ENCODE assay signal across 15 cellular contexts in genomic region chr2:222714361-222715256, GRCh38. TPM values are rescaled to one million over a fixed set of nuclear protein-coding genes. Genes with fewer than 3 reads are reported as not detected.
DNase-seq lines count a peak whose midpoint lies in the region; TF ChIP-seq lines count a peak whose summit lies in the region.
"Had no signal": no experiment of that assay in that cellular context is flagged by ENCODE, and none has a peak within 500 bp of the region (broad histone marks: within the 10 kb centered on the region; RNA-seq: fewer than 3 reads in every experiment).

No MANE protein-coding gene starts in this region.

- H3K4me1 ChIP-seq in tibial artery, result peaks cover 0 to 35% (median 16%) of the 10 kb centered on the region in 4 donors
- H3K4me1 ChIP-seq: neural progenitor cell had no signal

- peak; percentile 92 for DNase-seq in NCI-H82 (lab: John Stamatoyannopoulos, UW)
- DNase-seq in dorsolateral prefrontal cortex, result no peak
- DNase-seq in medulla oblongata (ENCODE audit: extremely low spot score), result peak; percentile 22
- DNase-seq in tibial artery, result no peak
- no peak for DNase-seq in SHP77 treated with DMSO at 0.1 percent for 48 hours (lab: John Stamatoyannopoulos, UW)
- no peak for DNase-seq in NCI-H526 (lab: John Stamatoyannopoulos, UW)
- no peak for DNase-seq in activated naive CD4-positive, alpha-beta T cell treated with Interleukin-2 at 50 U/mL for 16 hours
- DNase-seq: activated B cell treated with CpG ODN at 0.5 μM for 24 hours; CD4-positive, CD25-positive, alpha-beta regulatory T cell; MM.1S; NK-92 treated with Interleukin-12 subunit alpha and Interleukin-12 subunit beta, amount 100 ng/mL, for 24 hours had no signal

- H3K9me3 ChIP-seq in tibial artery, result no peaks in the 10 kb centered on the region

- TF ChIP-seq CTCF in dorsolateral prefrontal cortex (IDR thresholded peaks at IDR 0.05 in 54 of 56, conservative IDR thresholded peaks at IDR 0.05 in 2 of 56; ENCODE audit: low read depth in 1 of 56, partially characterized antibody in 56 of 56) (no peak), tibial artery (IDR thresholded peaks at IDR 0.05) (no peak)

- H3K27ac ChIP-seq in dorsolateral prefrontal cortex, result peak overlapping the region in 52 of 59 donors; percentile 10 to 80 (median 56)
- H3K27ac ChIP-seq in tibial artery, result peak overlapping the region; percentile 77 to 83
- H3K27ac ChIP-seq: neural progenitor cell had no signal

- intact Hi-C loops in dorsolateral prefrontal cortex (cut with DNase I), result loop anchor here in 1 of 2 donors (5.0 kb wide), 1 partner anchor 33 kb away; no protein-coding TSS in a partner anchor
- intact Hi-C loops in tibial artery (cut with DNase I; ENCODE audit: low total_unique reads), result no loop called here

- no peaks in the 10 kb centered on the region for H3K27me3 ChIP-seq in dorsolateral prefrontal cortex
- no peaks in the 10 kb centered on the region for H3K27me3 ChIP-seq in tibial artery
- H3K27me3 ChIP-seq: neural progenitor cell had no signal

- H3K4me3 ChIP-seq in dorsolateral prefrontal cortex (no peak overlapping the region), tibial artery (no peak overlapping the region)
- H3K4me3 ChIP-seq: neural progenitor cell had no signal

- no peaks in the 10 kb centered on the region for H3K36me3 ChIP-seq in tibial artery
- H3K36me3 ChIP-seq: neural progenitor cell had no signal

RNA-seq across cellular contexts. Expression of gene MOGAT1, which starts 43.2 kb away (rescaled TPM):
- total RNA-seq in dorsolateral prefrontal cortex, result 1 to 10 TPM in 32 of 120 experiments, under 1 TPM in 59, not detected in 29; 0.44 to 3.4 (median 0.85) TPM
- total RNA-seq: activated B cell treated with CpG ODN at 0.5 μM for 24 hours; activated T-helper 1 cell treated with anti-CD3 and anti-CD28 coated beads, Interleukin-12 subunit alpha, Interleukin-12 subunit beta, Interleukin-2, Interleukin-4 antibody, amounts not matched to agents 30 ng/mL and 10 ng/mL and 1 ng/mL, durations not matched to agents 14 hours and 24 hours and 36 hours; bronchial epithelial cell; CD4-positive, CD25-positive, alpha-beta regulatory T cell; epithelial cell of proximal tubule had no signal

RNA-seq across cellular contexts. Expression of gene FARSB, which starts 58.7 kb away (rescaled TPM):
- 10 to 100 TPM; 13.2 to 41.5 (median 27.8) TPM for total RNA-seq in dorsolateral prefrontal cortex

Comparison
In these comparisons a context has a peak if more than half of its experiments do, and no peak if none do; other contexts are left out.
1. DNase-seq: peak in NCI-H82 (single experiment) and medulla oblongata (single experiment); none in dorsolateral prefrontal cortex (0 of 10), tibial artery (0 of 2), SHP77 treated with DMSO at 0.1 percent for 48 hours (single experiment), NCI-H526 (0 of 2) and activated naive CD4-positive, alpha-beta T cell treated with Interleukin-2 at 50 U/mL for 16 hours (single experiment).